2 cellular contexts compared by ENCODE assay signal in the genomic region with DNA sequence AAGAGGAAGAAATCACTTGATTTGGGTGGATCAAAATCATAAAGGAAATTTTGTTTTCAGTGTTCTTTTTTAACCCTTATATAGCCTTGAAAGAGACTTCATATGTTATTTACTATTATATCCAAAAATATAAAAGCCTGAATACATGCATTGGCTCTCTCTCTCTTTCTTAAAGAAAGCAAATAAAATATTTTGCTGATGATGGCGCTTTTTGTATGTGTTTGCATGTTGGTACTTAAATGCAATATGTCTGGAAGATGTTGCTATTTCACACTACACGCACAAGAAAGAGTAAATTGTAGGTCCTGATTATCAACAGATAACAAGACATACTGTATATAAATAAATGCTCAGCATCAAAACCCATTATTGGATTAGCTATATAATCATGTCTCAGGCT.
TF ChIP-seq lines count a peak whose summit lies in the region.

No MANE protein-coding gene starts in this region.

TF ChIP-seq in HepG2, 621 proteins besides CTCF, POLR2A, EP300 and RAD21:
- no peak for TF ChIP-seq ZNF451 (CRISPR knock-in tag; IDR thresholded peaks at IDR 0.05)
- TF ChIP-seq ZNF770 (CRISPR knock-in tag; IDR thresholded peaks at IDR 0.05): no peak
- TF ChIP-seq BHLHE40 (IDR thresholded peaks at IDR 0.05; ENCODE audit: low read length): no peak
- TF ChIP-seq ZBTB26 (CRISPR knock-in tag; IDR thresholded peaks at IDR 0.05; ENCODE audit: borderline replicate concordance): no peak
- peak; percentile 58 for TF ChIP-seq MAFF (IDR thresholded peaks at IDR 0.05; ENCODE audit: low read depth, low read length)
- no peak for TF ChIP-seq ZNF513 (CRISPR knock-in tag; conservative IDR thresholded peaks at IDR 0.05)
- peak; percentile 68 to 79 for TF ChIP-seq MAFK (conservative IDR thresholded peaks at IDR 0.05 in 1 of 2, IDR thresholded peaks at IDR 0.05 in 1 of 2; ENCODE audit: low read length in 2 of 2)

TF ChIP-seq in K562, 482 proteins besides CTCF, POLR2A, EP300 and RAD21:
- TF ChIP-seq HDAC1 (IDR thresholded peaks at IDR 0.05): no peak
- no peak for TF ChIP-seq KLF1 (tag; IDR thresholded peaks at IDR 0.05)
- 0 out of 2 replicates have a peak, but pooled peaks have one; percentile 6 for TF ChIP-seq ZNF316 (IDR thresholded peaks at IDR 0.05)
- TF ChIP-seq YBX1 (IDR thresholded peaks at IDR 0.05): no peak
- TF ChIP-seq CTBP1 (IDR thresholded peaks at IDR 0.05; ENCODE audit: borderline replicate concordance): no peak
- TF ChIP-seq C11orf30 (IDR thresholded peaks at IDR 0.05; ENCODE audit: low read depth): 0 out of 2 replicates have a peak, but pooled peaks have one; percentile 5
